ENCODE assay signal across 1 cellular context in genomic region chr1:228958741-228959140, GRCh38.
TF ChIP-seq lines count a peak whose summit lies in the region.

No MANE protein-coding gene starts in this region.

TF ChIP-seq in IMR-90, 13 proteins besides CTCF, POLR2A, EP300 and RAD21 (continued from another document):
- TF ChIP-seq, protein P1, sequence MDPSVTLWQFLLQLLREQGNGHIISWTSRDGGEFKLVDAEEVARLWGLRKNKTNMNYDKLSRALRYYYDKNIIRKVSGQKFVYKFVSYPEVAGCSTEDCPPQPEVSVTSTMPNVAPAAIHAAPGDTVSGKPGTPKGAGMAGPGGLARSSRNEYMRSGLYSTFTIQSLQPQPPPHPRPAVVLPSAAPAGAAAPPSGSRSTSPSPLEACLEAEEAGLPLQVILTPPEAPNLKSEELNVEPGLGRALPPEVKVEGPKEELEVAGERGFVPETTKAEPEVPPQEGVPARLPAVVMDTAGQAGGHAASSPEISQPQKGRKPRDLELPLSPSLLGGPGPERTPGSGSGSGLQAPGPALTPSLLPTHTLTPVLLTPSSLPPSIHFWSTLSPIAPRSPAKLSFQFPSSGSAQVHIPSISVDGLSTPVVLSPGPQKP (IDR thresholded peaks at IDR 0.05; ENCODE audit: borderline replicate concordance, low read depth, low read length): no peak
- no peak for TF ChIP-seq BHLHE40 (IDR thresholded peaks at IDR 0.05; ENCODE audit: low read depth, low read length)
- no peak for TF ChIP-seq MAFK (IDR thresholded peaks at IDR 0.05; ENCODE audit: low read depth, low read length)
- no peak for TF ChIP-seq FOS (IDR thresholded peaks at IDR 0.05; ENCODE audit: low read depth, low read length)
- TF ChIP-seq CEBPB (IDR thresholded peaks at IDR 0.05; ENCODE audit: low read depth, low read length): no peak
